ENCODE assay signal across 12 cellular contexts in the genomic region with DNA sequence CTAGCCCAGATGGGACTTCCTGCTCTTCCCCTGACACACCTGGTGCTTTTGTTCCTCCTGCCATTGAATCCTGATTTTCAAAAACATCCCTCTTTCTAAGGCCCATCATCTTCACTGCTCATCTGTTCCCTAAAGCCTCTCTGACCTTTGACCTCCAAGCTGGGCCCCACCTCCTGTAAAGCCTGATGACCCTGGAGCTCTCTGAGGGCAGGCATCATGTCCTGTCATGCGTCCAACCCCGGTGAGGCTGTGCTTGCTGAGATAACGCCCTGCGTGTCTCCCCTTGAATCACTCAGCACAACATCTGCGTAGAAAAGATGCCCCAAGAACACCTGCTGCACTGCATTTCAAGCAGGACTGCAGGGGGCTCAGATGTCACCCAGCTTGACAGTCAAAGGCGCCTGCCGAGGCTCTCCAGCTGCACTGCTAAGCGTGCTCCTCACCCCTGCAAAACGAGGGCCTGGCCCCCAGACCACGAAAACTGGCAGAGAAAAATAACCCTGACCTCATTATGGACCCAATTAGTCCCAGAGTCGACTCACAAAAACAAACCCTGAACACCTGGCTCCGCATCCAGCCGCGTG.
DNase-seq lines count a peak whose midpoint lies in the region; ATAC-seq and TF ChIP-seq lines count a peak whose summit lies in the region.
"Had no signal": no experiment of that assay in that cellular context is flagged by ENCODE, and none has a peak within 500 bp of the region (broad histone marks: within the 10 kb centered on the region; RNA-seq: fewer than 3 reads in every experiment).

No MANE protein-coding gene starts in this region.

- no peak for TF ChIP-seq CTCF in left ventricle myocardium inferior (IDR thresholded peaks at IDR 0.05; ENCODE audit: borderline replicate concordance)

- H3K27ac ChIP-seq in left ventricle myocardium inferior (replicated peaks) (peak overlapping the region; percentile 39), substantia nigra (ENCODE audit: low read depth, low read length, poor library complexity, severe bottlenecking) (peak overlapping the region; percentile 27), caudate nucleus (ENCODE audit: low read depth, low read length) (no peak overlapping the region)
- H3K27ac ChIP-seq: gastroesophageal sphincter had no signal

- peak overlapping the region; percentile 3 for H3K27ac Mint-ChIP-seq in activated naive CD8-positive, alpha-beta T cell treated with anti-CD3 and anti-CD28 coated beads, Interleukin-2, amount 50 U/mL, for 24 hours
- peak overlapping the region in 1 of 2 donors; percentile 29 for H3K27ac Mint-ChIP-seq in natural killer cell treated with Interleukin-12 subunit alpha and Interleukin-12 subunit beta and Interleukin-15 and Interleukin-18, amount 100 ng/mL, for 72 hours

- H3K27me3 Mint-ChIP-seq in activated naive CD8-positive, alpha-beta T cell treated with anti-CD3 and anti-CD28 coated beads, Interleukin-2, amount 50 U/mL, for 24 hours: no peaks in the 10 kb centered on the region
- H3K27me3 Mint-ChIP-seq in natural killer cell treated with Interleukin-12 subunit alpha and Interleukin-12 subunit beta and Interleukin-15 and Interleukin-18, amount 100 ng/mL, for 72 hours: no peaks in the 10 kb centered on the region

- H3K27me3 ChIP-seq in left ventricle myocardium inferior (ENCODE audit: low read depth): no peaks in the 10 kb centered on the region
- H3K27me3 ChIP-seq: gastroesophageal sphincter had no signal

- no peaks in the 10 kb centered on the region for H3K9me3 ChIP-seq in left ventricle myocardium inferior (replicated peaks)
- H3K9me3 ChIP-seq: gastroesophageal sphincter, mucosa of descending colon had no signal

- no peaks in the 10 kb centered on the region for H3K9me3 Mint-ChIP-seq in activated naive CD8-positive, alpha-beta T cell treated with anti-CD3 and anti-CD28 coated beads, Interleukin-2, amount 50 U/mL, for 24 hours
- H3K9me3 Mint-ChIP-seq in natural killer cell treated with Interleukin-12 subunit alpha and Interleukin-12 subunit beta and Interleukin-15 and Interleukin-18, amount 100 ng/mL, for 72 hours: no peaks in the 10 kb centered on the region

- H3K4me3 ChIP-seq in left ventricle myocardium inferior: no peak overlapping the region
- H3K4me3 ChIP-seq: gastroesophageal sphincter, mucosa of descending colon had no signal

- ATAC-seq in left ventricle myocardium superior: no peak
- ATAC-seq in activated naive CD8-positive, alpha-beta T cell treated with anti-CD3 and anti-CD28 coated beads, Interleukin-2, amount 50 U/mL, for 24 hours: no peak
- ATAC-seq in natural killer cell treated with Interleukin-12 subunit alpha and Interleukin-12 subunit beta and Interleukin-15 and Interleukin-18, amount 100 ng/mL, for 72 hours: no peak
- ATAC-seq: gastroesophageal sphincter, mucosa of descending colon had no signal

- peaks cover 28% of the 10 kb centered on the region for H3K36me3 Mint-ChIP-seq in activated naive CD8-positive, alpha-beta T cell treated with anti-CD3 and anti-CD28 coated beads, Interleukin-2, amount 50 U/mL, for 24 hours (ENCODE audit: low read depth)
- H3K36me3 Mint-ChIP-seq in natural killer cell treated with Interleukin-12 subunit alpha and Interleukin-12 subunit beta and Interleukin-15 and Interleukin-18, amount 100 ng/mL, for 72 hours: peaks cover 4% of the 10 kb centered on the region

- H3K4me1 ChIP-seq in left ventricle myocardium inferior: peaks cover 75% of the 10 kb centered on the region

- no peak overlapping the region for H3K4me3 Mint-ChIP-seq in activated naive CD8-positive, alpha-beta T cell treated with anti-CD3 and anti-CD28 coated beads, Interleukin-2, amount 50 U/mL, for 24 hours
- no peak overlapping the region for H3K4me3 Mint-ChIP-seq in natural killer cell treated with Interleukin-12 subunit alpha and Interleukin-12 subunit beta and Interleukin-15 and Interleukin-18, amount 100 ng/mL, for 72 hours

- intact Hi-C loops in left ventricle myocardium inferior (cut with micrococcal nuclease) (no loop called here), left ventricle myocardium superior (cut with micrococcal nuclease) (no loop called here)

- H3K36me3 ChIP-seq in left ventricle myocardium inferior: peaks cover 49% of the 10 kb centered on the region

- DNase-seq in left ventricle myocardium inferior (no peak), left ventricle myocardium superior (no peak), NCI-H510A treated with DMSO at 0.1 percent for 48 hours (lab: John Stamatoyannopoulos, UW) (peak; percentile 46), substantia nigra (lab: John Stamatoyannopoulos, UW) (no peak), caudate nucleus (lab: John Stamatoyannopoulos, UW) (no peak), D341Med (ENCODE audit: low spot score) (no peak)
- no peak for DNase-seq in activated naive CD8-positive, alpha-beta T cell treated with anti-CD3 and anti-CD28 coated beads, Interleukin-2, amount 50 U/mL, for 24 hours
- no peak for DNase-seq in natural killer cell treated with Interleukin-12 subunit alpha and Interleukin-12 subunit beta and Interleukin-15 and Interleukin-18, amount 100 ng/mL, for 72 hours (ENCODE audit: low spot score)
- DNase-seq: HCEC 1CT, mucosa of descending colon, NCI-H526 had no signal

- peaks cover 22% of the 10 kb centered on the region for H3K4me1 Mint-ChIP-seq in activated naive CD8-positive, alpha-beta T cell treated with anti-CD3 and anti-CD28 coated beads, Interleukin-2, amount 50 U/mL, for 24 hours
- peaks cover 13% of the 10 kb centered on the region in 2 donors for H3K4me1 Mint-ChIP-seq in natural killer cell treated with Interleukin-12 subunit alpha and Interleukin-12 subunit beta and Interleukin-15 and Interleukin-18, amount 100 ng/mL, for 72 hours (ENCODE audit: low read depth in 2 of 2)
